9 cellular contexts compared by ENCODE assay signal in the genomic region with DNA sequence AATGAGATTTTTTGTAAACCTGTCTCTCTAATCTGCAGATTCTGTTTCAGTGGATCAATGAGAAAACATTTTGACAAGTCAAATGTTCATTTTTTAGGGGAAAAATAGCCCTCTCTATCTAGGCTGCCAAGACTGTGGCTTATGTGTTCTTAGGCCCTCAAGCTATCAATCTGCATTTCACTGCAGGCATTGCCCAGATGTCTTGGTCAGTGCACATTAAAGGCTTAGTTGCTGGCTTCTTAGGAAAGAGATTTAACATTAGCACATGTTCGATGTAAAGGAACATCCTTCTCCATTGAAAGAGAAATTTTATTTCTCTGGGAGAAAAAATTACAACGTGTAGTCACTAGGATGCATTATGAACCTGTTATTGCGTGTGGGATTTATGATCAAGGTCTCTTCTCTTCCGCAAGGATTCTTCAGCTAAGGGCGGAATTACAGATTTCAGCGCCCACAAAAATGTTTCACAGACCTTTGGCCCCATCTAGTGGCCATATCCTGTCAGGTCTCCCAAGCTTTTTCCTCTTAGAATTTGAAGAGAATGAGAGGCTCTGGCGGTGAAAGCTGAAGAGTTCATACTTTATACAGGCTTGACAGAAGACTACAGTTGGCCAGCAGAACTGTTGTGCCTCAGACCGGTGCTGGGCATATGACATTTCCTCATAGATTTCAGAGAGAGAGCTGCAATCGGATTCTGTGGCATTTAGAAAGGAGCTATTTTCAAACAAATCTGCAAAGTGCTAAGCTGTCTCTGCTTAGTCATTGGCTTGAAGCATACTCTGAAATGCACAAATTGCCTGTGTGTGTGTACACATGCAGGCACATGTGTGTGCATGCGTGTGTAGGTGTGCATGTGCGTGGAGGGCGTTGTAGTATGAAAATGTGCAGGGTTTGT.
DNase-seq lines count a peak whose midpoint lies in the region; TF ChIP-seq lines count a peak whose summit lies in the region.
"Had no signal": no experiment of that assay in that cellular context is flagged by ENCODE, and none has a peak within 500 bp of the region (broad histone marks: within the 10 kb centered on the region; RNA-seq: fewer than 3 reads in every experiment).

No MANE protein-coding gene starts in this region.

- H3K4me3 Mint-ChIP-seq in H9: no peak overlapping the region

- no peak overlapping the region for H2BK15ac ChIP-seq in H9 (ENCODE audit: low read depth, low read length)

- no peaks in the 10 kb centered on the region for H3K9me3 Mint-ChIP-seq in H9

- H3K14ac ChIP-seq in H9 (ENCODE audit: insufficient read depth, low read length): no peak overlapping the region

- H3K18ac ChIP-seq in H9 (ENCODE audit: insufficient read length, low read depth, low read length): no peak overlapping the region

- H2BK20ac ChIP-seq in H9 (ENCODE audit: low read depth, low read length, poor library complexity, severe bottlenecking): no peak overlapping the region

- 0 out of 2 replicates have a peak, but pooled peaks cover 2% of the 10 kb centered on the region for H3K27me3 Mint-ChIP-seq in H9 (ENCODE audit: low read depth)

- no peak overlapping the region for H4K5ac ChIP-seq in H9 (ENCODE audit: insufficient read length, low read depth, low read length)

- peak; percentile 74 for DNase-seq in ELR (ENCODE audit: low read depth)
- DNase-seq in H9: peak; percentile 67
- DNase-seq in M059J (ENCODE audit: low read depth): peak; percentile 59
- DNase-seq in RPMI7951 (ENCODE audit: low read depth): peak; percentile 53
- peak; percentile 2 for DNase-seq in activated gamma-delta T cell treated with anti-CD3 and anti-CD28 coated beads, Interleukin-2, amount 50 U/mL, for 16 hours (ENCODE audit: low read depth)
- DNase-seq in glomerular visceral epithelial cell (ENCODE audit: extremely low spot score): peak; percentile 80
- DNase-seq in posterior cingulate gyrus: peak in 9 of 10 donors; percentile 31 to 89 (median 73)
- no peak for DNase-seq in GDM1 (lab: John Stamatoyannopoulos, UW)

- no peak overlapping the region for H2AFZ ChIP-seq in H9 (ENCODE audit: low read length)

- no peak overlapping the region for H4K8ac ChIP-seq in H9 (replicated peaks; ENCODE audit: insufficient read length, low read depth, low read length)

- H3K9ac ChIP-seq in H9 (ENCODE audit: extremely low read depth, insufficient read length, low read length): no peak overlapping the region

- no peak overlapping the region for H3T11ph ChIP-seq in H9 (ENCODE audit: low read length)

- intact Hi-C loops in posterior cingulate gyrus (cut with DNase I): loop anchor here (2.0 to 5.0 kb wide), 3 partner anchors 189 to 836 kb away; no protein-coding TSS in a partner anchor

- no CpG with 5 or more reads among the region's 12 CpGs for WGBS in H9 (ENCODE audit: extremely low coverage, insufficient read length, low lambda C conversion rate)

- H3K27ac Mint-ChIP-seq in H9: no peak overlapping the region

- no peaks in the 10 kb centered on the region for H3K36me3 Mint-ChIP-seq in H9 (ENCODE audit: insufficient read depth in 1 of 3, low read depth in 3 of 3)

- no peak overlapping the region for H2BK12ac ChIP-seq in H9 (ENCODE audit: insufficient read length, low read depth, low read length)

- no peaks in the 10 kb centered on the region for H3K9me3 ChIP-seq in H9 (ENCODE audit: control insufficient read depth, low read depth, low read length)

- no peak overlapping the region for H3K4ac ChIP-seq in H9 (ENCODE audit: low read depth, low read length)

- no peak overlapping the region for H3K23ac ChIP-seq in H9 (ENCODE audit: insufficient read length, low read depth, low read length)

- H3K4me2 ChIP-seq in H9 (ENCODE audit: insufficient read depth, insufficient read length, low read length): no peak overlapping the region

- no peaks in the 10 kb centered on the region for H3K23me2 ChIP-seq in H9 (ENCODE audit: insufficient read length, low read depth, low read length, poor library complexity, severe bottlenecking)

- no peak overlapping the region for H3K56ac ChIP-seq in H9 (ENCODE audit: insufficient read length, low read depth, low read length)

- H3K4me1 ChIP-seq in H9 (ENCODE audit: insufficient read depth, low read length): no peaks in the 10 kb centered on the region; the same call in 1 of the 2 replicates

- no peaks in the 10 kb centered on the region for H3K79me1 ChIP-seq in H9 (ENCODE audit: insufficient read depth, low read depth, low read length, poor library complexity, severe bottlenecking)

- no peaks in the 10 kb centered on the region; the same call in 1 of the 2 replicates for H3K27me3 ChIP-seq in H9 (ENCODE audit: insufficient read depth, low read length)

- H2BK5ac ChIP-seq in H9 (ENCODE audit: insufficient read length, low read length): no peak overlapping the region

- H3K79me2 ChIP-seq in H9 (ENCODE audit: insufficient read depth, low read length): no peaks in the 10 kb centered on the region

- H4K20me1 ChIP-seq in H9 (ENCODE audit: control insufficient read depth, insufficient read depth, insufficient read length): no peaks in the 10 kb centered on the region

- peak; percentile 93 for TF ChIP-seq CTCF in H9 (conservative IDR thresholded peaks at IDR 0.05)

- no peak overlapping the region for H4K91ac ChIP-seq in H9 (ENCODE audit: insufficient read length, low read depth, low read length)

- H2AK5ac ChIP-seq in H9 (ENCODE audit: insufficient read length, low read length): no peak overlapping the region

- H3K27ac ChIP-seq in H9 (ENCODE audit: insufficient read length, low read depth, low read length): no peak overlapping the region
- H3K27ac ChIP-seq: epithelial cell of prostate had no signal

- no peak overlapping the region for H2BK120ac ChIP-seq in H9 (ENCODE audit: low read depth, low read length, poor library complexity, severe bottlenecking)

- H3K4me1 Mint-ChIP-seq in H9: peaks cover 7 to 13% of the 10 kb centered on the region in 2 experiments
